Comparison of ENCODE assay signal across 1 cellular context in the genomic region with DNA sequence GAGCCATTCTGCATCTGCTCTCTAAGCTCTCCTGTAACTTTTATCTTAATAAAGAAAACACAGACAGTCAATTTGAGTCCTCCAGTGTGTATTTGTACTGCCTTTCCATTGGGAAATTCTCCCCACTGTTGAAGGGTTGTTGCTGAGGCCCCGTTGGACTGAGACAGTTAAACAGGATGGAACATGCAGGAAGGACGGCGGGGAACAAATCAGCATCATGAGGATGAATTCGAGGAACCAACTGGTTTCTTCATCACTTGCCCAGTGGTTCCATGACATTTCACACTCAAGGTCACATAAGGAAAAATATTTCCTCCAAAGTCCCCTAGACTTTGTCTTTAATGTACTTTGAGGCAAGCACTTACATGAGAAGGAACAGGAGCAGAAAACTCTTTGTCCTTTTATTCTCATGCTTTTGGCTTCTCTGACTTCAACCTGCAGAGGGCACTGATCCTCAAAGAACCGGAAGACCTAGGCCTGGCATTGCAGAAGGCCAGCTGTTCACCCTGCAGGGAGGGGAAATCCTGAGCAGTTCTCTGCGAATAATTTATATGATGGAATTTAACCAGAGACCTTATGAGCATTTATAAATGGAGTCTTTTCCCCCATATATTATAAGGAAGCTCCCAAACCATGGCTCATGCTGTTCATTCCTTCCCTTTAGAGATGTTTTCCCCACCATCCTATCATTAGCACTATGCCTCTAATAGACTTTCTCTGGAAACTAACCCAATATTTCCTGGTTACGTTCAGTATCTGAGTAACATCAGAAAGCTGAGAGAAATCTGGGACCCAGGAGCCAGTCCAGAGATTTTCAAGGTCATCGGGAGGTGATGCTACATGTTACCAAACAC.
A peak's percentile ranks its signal among the peaks of the same experiment; 100 is the strongest.
TF ChIP-seq lines count a peak whose summit lies in the region.

No MANE protein-coding gene starts in this region.

TF ChIP-seq in HepG2, 621 proteins besides CTCF, POLR2A, EP300 and RAD21 (continued from another document and continues in another):
- TF ChIP-seq, protein P1, sequence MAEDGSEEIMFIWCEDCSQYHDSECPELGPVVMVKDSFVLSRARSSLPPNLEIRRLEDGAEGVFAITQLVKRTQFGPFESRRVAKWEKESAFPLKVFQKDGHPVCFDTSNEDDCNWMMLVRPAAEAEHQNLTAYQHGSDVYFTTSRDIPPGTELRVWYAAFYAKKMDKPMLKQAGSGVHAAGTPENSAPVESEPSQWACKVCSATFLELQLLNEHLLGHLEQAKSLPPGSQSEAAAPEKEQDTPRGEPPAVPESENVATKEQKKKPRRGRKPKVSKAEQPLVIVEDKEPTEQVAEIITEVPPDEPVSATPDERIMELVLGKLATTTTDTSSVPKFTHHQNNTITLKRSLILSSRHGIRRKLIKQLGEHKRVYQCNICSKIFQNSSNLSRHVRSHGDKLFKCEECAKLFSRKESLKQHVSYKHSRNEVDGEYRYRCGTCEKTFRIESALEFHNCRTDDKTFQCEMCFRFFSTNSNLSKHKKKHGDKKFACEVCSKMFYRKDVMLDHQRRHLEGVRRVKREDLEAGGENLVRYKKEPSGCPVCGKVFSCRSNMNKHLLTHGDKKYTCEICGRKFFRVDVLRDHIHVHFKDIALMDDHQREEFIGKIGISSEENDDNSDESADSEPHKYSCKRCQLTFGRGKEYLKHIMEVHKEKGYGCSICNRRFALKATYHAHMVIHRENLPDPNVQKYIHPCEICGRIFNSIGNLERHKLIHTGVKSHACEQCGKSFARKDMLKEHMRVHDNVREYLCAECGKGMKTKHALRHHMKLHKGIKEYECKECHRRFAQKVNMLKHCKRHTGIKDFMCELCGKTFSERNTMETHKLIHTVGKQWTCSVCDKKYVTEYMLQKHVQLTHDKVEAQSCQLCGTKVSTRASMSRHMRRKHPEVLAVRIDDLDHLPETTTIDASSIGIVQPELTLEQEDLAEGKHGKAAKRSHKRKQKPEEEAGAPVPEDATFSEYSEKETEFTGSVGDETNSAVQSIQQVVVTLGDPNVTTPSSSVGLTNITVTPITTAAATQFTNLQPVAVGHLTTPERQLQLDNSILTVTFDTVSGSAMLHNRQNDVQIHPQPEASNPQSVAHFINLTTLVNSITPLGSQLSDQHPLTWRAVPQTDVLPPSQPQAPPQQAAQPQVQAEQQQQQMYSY (CRISPR knock-in tag; IDR thresholded peaks at IDR 0.05): no peak
- TF ChIP-seq GATAD2A (CRISPR knock-in tag; IDR thresholded peaks at IDR 0.05): peak; percentile 85
- TF ChIP-seq POGZ (CRISPR knock-in tag; IDR thresholded peaks at IDR 0.05): peak; percentile 25; the same call in 1 of the 2 replicates
- TF ChIP-seq KLF11 (CRISPR knock-in tag; IDR thresholded peaks at IDR 0.05): peak; percentile 66; the same call in 1 of the 2 replicates
- TF ChIP-seq, protein P2, sequence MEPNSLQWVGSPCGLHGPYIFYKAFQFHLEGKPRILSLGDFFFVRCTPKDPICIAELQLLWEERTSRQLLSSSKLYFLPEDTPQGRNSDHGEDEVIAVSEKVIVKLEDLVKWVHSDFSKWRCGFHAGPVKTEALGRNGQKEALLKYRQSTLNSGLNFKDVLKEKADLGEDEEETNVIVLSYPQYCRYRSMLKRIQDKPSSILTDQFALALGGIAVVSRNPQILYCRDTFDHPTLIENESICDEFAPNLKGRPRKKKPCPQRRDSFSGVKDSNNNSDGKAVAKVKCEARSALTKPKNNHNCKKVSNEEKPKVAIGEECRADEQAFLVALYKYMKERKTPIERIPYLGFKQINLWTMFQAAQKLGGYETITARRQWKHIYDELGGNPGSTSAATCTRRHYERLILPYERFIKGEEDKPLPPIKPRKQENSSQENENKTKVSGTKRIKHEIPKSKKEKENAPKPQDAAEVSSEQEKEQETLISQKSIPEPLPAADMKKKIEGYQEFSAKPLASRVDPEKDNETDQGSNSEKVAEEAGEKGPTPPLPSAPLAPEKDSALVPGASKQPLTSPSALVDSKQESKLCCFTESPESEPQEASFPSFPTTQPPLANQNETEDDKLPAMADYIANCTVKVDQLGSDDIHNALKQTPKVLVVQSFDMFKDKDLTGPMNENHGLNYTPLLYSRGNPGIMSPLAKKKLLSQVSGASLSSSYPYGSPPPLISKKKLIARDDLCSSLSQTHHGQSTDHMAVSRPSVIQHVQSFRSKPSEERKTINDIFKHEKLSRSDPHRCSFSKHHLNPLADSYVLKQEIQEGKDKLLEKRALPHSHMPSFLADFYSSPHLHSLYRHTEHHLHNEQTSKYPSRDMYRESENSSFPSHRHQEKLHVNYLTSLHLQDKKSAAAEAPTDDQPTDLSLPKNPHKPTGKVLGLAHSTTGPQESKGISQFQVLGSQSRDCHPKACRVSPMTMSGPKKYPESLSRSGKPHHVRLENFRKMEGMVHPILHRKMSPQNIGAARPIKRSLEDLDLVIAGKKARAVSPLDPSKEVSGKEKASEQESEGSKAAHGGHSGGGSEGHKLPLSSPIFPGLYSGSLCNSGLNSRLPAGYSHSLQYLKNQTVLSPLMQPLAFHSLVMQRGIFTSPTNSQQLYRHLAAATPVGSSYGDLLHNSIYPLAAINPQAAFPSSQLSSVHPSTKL (CRISPR knock-in tag; IDR thresholded peaks at IDR 0.05): peak; percentile 63
- TF ChIP-seq ZFYVE20 (CRISPR knock-in tag; IDR thresholded peaks at IDR 0.05; ENCODE audit: borderline replicate concordance, low read depth): no peak
- TF ChIP-seq CREB1 (IDR thresholded peaks at IDR 0.05): no peak
- no peak for TF ChIP-seq CREB1 (CRISPR knock-in tag; IDR thresholded peaks at IDR 0.05)
- TF ChIP-seq MAF1 (CRISPR knock-in tag; IDR thresholded peaks at IDR 0.05; ENCODE audit: borderline replicate concordance): no peak
- TF ChIP-seq, protein P3, sequence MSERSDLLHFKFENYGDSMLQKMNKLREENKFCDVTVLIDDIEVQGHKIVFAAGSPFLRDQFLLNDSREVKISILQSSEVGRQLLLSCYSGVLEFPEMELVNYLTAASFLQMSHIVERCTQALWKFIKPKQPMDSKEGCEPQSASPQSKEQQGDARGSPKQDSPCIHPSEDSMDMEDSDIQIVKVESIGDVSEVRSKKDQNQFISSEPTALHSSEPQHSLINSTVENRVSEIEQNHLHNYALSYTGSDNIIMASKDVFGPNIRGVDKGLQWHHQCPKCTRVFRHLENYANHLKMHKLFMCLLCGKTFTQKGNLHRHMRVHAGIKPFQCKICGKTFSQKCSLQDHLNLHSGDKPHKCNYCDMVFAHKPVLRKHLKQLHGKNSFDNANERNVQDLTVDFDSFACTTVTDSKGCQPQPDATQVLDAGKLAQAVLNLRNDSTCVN (CRISPR knock-in tag; IDR thresholded peaks at IDR 0.05; ENCODE audit: borderline replicate concordance): 0 out of 2 replicates have a peak, but pooled peaks have one; percentile 53
- TF ChIP-seq ZBTB3 (CRISPR knock-in tag; IDR thresholded peaks at IDR 0.05; ENCODE audit: borderline replicate concordance, low read depth): no peak
- TF ChIP-seq ZSCAN9 (CRISPR knock-in tag; IDR thresholded peaks at IDR 0.05; ENCODE audit: borderline replicate concordance): peak; percentile 71; the same call in 1 of the 2 replicates
- 0 out of 2 replicates have a peak, but pooled peaks have one; percentile 66 for TF ChIP-seq KLF6 (CRISPR knock-in tag; IDR thresholded peaks at IDR 0.05)
- TF ChIP-seq ZNF138 (CRISPR knock-in tag; IDR thresholded peaks at IDR 0.05; ENCODE audit: low read depth): no peak
- peak; percentile 73; the same call in 1 of the 2 replicates for TF ChIP-seq RXRB (CRISPR knock-in tag; IDR thresholded peaks at IDR 0.05; ENCODE audit: borderline replicate concordance)
- no peak for TF ChIP-seq ZNF235 (CRISPR knock-in tag; IDR thresholded peaks at IDR 0.05; ENCODE audit: borderline replicate concordance)
- peak; percentile 83; the same call in 1 of the 2 replicates for TF ChIP-seq ZKSCAN8 (CRISPR knock-in tag; IDR thresholded peaks at IDR 0.05; ENCODE audit: borderline replicate concordance)
- 0 out of 2 replicates have a peak, but pooled peaks have one; percentile 59 for TF ChIP-seq NFKBIZ (CRISPR knock-in tag; IDR thresholded peaks at IDR 0.05)
- TF ChIP-seq RFXANK (CRISPR knock-in tag; IDR thresholded peaks at IDR 0.05): peak; percentile 70; the same call in 1 of the 2 replicates
- TF ChIP-seq, protein P4, sequence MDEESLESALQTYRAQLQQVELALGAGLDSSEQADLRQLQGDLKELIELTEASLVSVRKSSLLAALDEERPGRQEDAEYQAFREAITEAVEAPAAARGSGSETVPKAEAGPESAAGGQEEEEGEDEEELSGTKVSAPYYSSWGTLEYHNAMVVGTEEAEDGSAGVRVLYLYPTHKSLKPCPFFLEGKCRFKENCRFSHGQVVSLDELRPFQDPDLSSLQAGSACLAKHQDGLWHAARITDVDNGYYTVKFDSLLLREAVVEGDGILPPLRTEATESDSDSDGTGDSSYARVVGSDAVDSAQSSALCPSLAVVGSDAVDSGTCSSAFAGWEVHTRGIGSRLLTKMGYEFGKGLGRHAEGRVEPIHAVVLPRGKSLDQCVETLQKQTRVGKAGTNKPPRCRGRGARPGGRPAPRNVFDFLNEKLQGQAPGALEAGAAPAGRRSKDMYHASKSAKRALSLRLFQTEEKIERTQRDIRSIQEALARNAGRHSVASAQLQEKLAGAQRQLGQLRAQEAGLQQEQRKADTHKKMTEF (CRISPR knock-in tag; IDR thresholded peaks at IDR 0.05): peak; percentile 57
- TF ChIP-seq ATF1 (CRISPR knock-in tag; IDR thresholded peaks at IDR 0.05): 0 out of 2 replicates have a peak, but pooled peaks have one; percentile 17
- TF ChIP-seq ZNF124 (CRISPR knock-in tag; IDR thresholded peaks at IDR 0.05): 0 out of 2 replicates have a peak, but pooled peaks have one; percentile 58
- TF ChIP-seq JUNB (CRISPR knock-in tag; IDR thresholded peaks at IDR 0.05; ENCODE audit: borderline replicate concordance): no peak
- no peak for TF ChIP-seq TBL1XR1 (IDR thresholded peaks at IDR 0.05; ENCODE audit: borderline replicate concordance, low read length, partially characterized antibody)
- TF ChIP-seq, protein P5, sequence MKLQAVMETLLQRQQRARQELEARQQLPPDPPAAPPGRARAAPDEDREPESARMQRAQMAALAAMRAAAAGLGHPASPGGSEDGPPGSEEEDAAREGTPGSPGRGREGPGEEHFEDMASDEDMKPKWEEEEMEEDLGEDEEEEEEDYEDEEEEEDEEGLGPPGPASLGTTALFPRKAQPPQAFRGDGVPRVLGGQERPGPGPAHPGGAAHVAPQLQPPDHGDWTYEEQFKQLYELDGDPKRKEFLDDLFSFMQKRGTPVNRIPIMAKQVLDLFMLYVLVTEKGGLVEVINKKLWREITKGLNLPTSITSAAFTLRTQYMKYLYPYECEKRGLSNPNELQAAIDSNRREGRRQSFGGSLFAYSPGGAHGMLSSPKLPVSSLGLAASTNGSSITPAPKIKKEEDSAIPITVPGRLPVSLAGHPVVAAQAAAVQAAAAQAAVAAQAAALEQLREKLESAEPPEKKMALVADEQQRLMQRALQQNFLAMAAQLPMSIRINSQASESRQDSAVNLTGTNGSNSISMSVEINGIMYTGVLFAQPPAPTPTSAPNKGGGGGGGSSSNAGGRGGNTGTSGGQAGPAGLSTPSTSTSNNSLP (IDR thresholded peaks at IDR 0.05; ENCODE audit: low read depth, low read length): peak; percentile 32; the same call in 1 of the 2 replicates
- TF ChIP-seq NR2F6 (IDR thresholded peaks at IDR 0.05): no peak
- 0 out of 2 replicates have a peak, but pooled peaks have one; percentile 27 for TF ChIP-seq NR2F6 (CRISPR knock-in tag; IDR thresholded peaks at IDR 0.05)
- TF ChIP-seq, protein P6, sequence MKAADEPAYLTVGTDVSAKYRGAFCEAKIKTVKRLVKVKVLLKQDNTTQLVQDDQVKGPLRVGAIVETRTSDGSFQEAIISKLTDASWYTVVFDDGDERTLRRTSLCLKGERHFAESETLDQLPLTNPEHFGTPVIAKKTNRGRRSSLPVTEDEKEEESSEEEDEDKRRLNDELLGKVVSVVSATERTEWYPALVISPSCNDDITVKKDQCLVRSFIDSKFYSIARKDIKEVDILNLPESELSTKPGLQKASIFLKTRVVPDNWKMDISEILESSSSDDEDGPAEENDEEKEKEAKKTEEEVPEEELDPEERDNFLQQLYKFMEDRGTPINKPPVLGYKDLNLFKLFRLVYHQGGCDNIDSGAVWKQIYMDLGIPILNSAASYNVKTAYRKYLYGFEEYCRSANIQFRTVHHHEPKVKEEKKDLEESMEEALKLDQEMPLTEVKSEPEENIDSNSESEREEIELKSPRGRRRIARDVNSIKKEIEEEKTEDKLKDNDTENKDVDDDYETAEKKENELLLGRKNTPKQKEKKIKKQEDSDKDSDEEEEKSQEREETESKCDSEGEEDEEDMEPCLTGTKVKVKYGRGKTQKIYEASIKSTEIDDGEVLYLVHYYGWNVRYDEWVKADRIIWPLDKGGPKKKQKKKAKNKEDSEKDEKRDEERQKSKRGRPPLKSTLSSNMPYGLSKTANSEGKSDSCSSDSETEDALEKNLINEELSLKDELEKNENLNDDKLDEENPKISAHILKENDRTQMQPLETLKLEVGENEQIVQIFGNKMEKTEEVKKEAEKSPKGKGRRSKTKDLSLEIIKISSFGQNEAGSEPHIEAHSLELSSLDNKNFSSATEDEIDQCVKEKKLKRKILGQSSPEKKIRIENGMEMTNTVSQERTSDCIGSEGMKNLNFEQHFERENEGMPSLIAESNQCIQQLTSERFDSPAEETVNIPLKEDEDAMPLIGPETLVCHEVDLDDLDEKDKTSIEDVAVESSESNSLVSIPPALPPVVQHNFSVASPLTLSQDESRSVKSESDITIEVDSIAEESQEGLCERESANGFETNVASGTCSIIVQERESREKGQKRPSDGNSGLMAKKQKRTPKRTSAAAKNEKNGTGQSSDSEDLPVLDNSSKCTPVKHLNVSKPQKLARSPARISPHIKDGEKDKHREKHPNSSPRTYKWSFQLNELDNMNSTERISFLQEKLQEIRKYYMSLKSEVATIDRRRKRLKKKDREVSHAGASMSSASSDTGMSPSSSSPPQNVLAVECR (CRISPR knock-in tag; IDR thresholded peaks at IDR 0.05; ENCODE audit: borderline replicate concordance): peak; percentile 32; the same call in 1 of the 2 replicates
- TF ChIP-seq ZNF44 (CRISPR knock-in tag; IDR thresholded peaks at IDR 0.05): no peak
- 0 out of 2 replicates have a peak, but pooled peaks have one; percentile 38 for TF ChIP-seq SPEN (CRISPR knock-in tag; IDR thresholded peaks at IDR 0.05; ENCODE audit: low read depth)
- TF ChIP-seq NBN (conservative IDR thresholded peaks at IDR 0.05): no peak
- TF ChIP-seq, protein P7, sequence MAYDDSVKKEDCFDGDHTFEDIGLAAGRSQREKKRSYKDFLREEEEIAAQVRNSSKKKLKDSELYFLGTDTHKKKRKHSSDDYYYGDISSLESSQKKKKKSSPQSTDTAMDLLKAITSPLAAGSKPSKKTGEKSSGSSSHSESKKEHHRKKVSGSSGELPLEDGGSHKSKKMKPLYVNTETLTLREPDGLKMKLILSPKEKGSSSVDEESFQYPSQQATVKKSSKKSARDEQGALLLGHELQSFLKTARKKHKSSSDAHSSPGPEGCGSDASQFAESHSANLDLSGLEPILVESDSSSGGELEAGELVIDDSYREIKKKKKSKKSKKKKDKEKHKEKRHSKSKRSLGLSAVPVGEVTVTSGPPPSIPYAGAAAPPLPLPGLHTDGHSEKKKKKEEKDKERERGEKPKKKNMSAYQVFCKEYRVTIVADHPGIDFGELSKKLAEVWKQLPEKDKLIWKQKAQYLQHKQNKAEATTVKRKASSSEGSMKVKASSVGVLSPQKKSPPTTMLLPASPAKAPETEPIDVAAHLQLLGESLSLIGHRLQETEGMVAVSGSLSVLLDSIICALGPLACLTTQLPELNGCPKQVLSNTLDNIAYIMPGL (CRISPR knock-in tag; IDR thresholded peaks at IDR 0.05; ENCODE audit: borderline replicate concordance in 1 of 2, low read depth in 1 of 2): peak; percentile 60 to 65; a peak in 2 of 4 replicates
- TF ChIP-seq ZNF747 (CRISPR knock-in tag; IDR thresholded peaks at IDR 0.05; ENCODE audit: borderline replicate concordance): peak; percentile 69; the same call in 1 of the 2 replicates
- TF ChIP-seq GABPA (IDR thresholded peaks at IDR 0.05; ENCODE audit: low read depth, low read length): no peak
- 0 out of 2 replicates have a peak, but pooled peaks have one; percentile 14 for TF ChIP-seq GABPA (CRISPR knock-in tag; IDR thresholded peaks at IDR 0.05; ENCODE audit: low read depth)
- peak; percentile 69 for TF ChIP-seq KAT8 (CRISPR knock-in tag; IDR thresholded peaks at IDR 0.05)
- TF ChIP-seq HNRNPUL1 (IDR thresholded peaks at IDR 0.05; ENCODE audit: low read depth, low read length): no peak
- peak; percentile 71 for TF ChIP-seq IRF2 (CRISPR knock-in tag; IDR thresholded peaks at IDR 0.05)
